8 cellular contexts compared by ENCODE assay signal in genomic region chr11:6612008-6612815, GRCh38. TPM values are rescaled to one million over a fixed set of nuclear protein-coding genes. Genes with fewer than 3 reads are reported as not detected.
DNase-seq lines count a peak whose midpoint lies in the region; ATAC-seq, FAIRE-seq and TF ChIP-seq lines count a peak whose summit lies in the region.

TSS of gene TAF10 (minus strand) at chr11:6612216. CDS start at chr11:6612189, 27 bp downstream.

- H3K9me3 ChIP-seq in HepG2 (ENCODE audit: low read length), result no peaks in the 10 kb centered on the region

- peaks cover 37% of the 10 kb centered on the region for H3K4me1 Mint-ChIP-seq in dendritic cell treated with granulocyte-macrophage colony-stimulating factor and Interleukin-4, amounts not matched to agents 40 ng/mL and 50 ng/mL, for 4 days (ENCODE audit: low read depth)

- intact Hi-C loops in dendritic cell treated with granulocyte-macrophage colony-stimulating factor and Interleukin-4, amounts not matched to agents 40 ng/mL and 50 ng/mL, for 4 days (cut with micrococcal nuclease), result loop anchor here (1.0 to 5.0 kb wide), 2 partner anchors 8 to 375 kb away; partner anchors contain the start of gene CNGA4
- intact Hi-C loops in HepG2 (cut with micrococcal nuclease; ENCODE audit: unreplicated experiment), result loop anchor here (1.0 to 5.0 kb wide), 2 partner anchors 71 to 130 kb away; partner anchors contain the start of genes ARFIP2, MRPL17 and TIMM10B

- no peak within 1 kb of the TSS for H2AFZ ChIP-seq in HepG2 (ENCODE audit: low read length)

- H3K79me2 ChIP-seq in HepG2 (ENCODE audit: insufficient read depth, low read length), result peaks cover 9% of the 10 kb centered on the region

- WGBS in HepG2 (ENCODE audit: low lambda C conversion rate), result 0% methylated on average over 8 of the region's 74 CpGs

- H3K4me1 ChIP-seq in HepG2 (ENCODE audit: insufficient read depth, low read length), result peaks cover 38% of the 10 kb centered on the region

- no peak for TF ChIP-seq CTCF in HepG2 (CRISPR knock-in tag; IDR thresholded peaks at IDR 0.05)

- POLR2A ChIA-PET in HepG2 (lab: Yijun Ruan, JAX), result interaction anchor here (0.6 to 3.1 kb wide), 10 partner anchors 8 to 222 kb away, joined by 3 to 24 read pairs (median 4); partner anchors contain the start of genes ARFIP2, ILK, MRPL17 and RRP8

- H3K9ac ChIP-seq in HepG2 (ENCODE audit: insufficient read depth, low read depth, low read length), result peak within 1 kb of the TSS; percentile 96

- TF ChIP-seq RAD21 in HepG2 (CRISPR knock-in tag; IDR thresholded peaks at IDR 0.05), result no peak

- H3K27ac Mint-ChIP-seq in dendritic cell treated with granulocyte-macrophage colony-stimulating factor and Interleukin-4, amounts not matched to agents 40 ng/mL and 50 ng/mL, for 4 days, result no peak within 1 kb of the TSS

- TF ChIP-seq EP300 in HepG2 (IDR thresholded peaks at IDR 0.05; ENCODE audit: low read depth in 2 of 2, low read length in 2 of 2) (no peak), HepG2 (CRISPR knock-in tag; IDR thresholded peaks at IDR 0.05; ENCODE audit: borderline replicate concordance) (no peak)

- BruUV-seq in HepG2 (replicated peaks; lab: Mats Ljungman, UMichigan), result TSS peak; percentile 96

- peak; percentile 85 to 99 for TF ChIP-seq POLR2A in HepG2 (IDR thresholded peaks at IDR 0.05; ENCODE audit: insufficient read depth in 1 of 2, low read depth in 2 of 2, low read length in 2 of 2)

- no peaks in the 10 kb centered on the region for H3K9me3 Mint-ChIP-seq in dendritic cell treated with granulocyte-macrophage colony-stimulating factor and Interleukin-4, amounts not matched to agents 40 ng/mL and 50 ng/mL, for 4 days

- DNase-seq in CD1c-positive myeloid dendritic cell (ENCODE audit: extremely low spot score) (peak; percentile 98), NCI-H774 (lab: John Stamatoyannopoulos, UW) (peak; percentile 96), HepG2 (ENCODE audit: low spot score) (peak; percentile 87)
- peak; percentile 92 for DNase-seq in activated CD4-positive, alpha-beta T cell treated with anti-CD3 and anti-CD28 coated beads, Interleukin-2, amount 50 U/mL, for 4 hours
- DNase-seq in stimulated activated CD4-positive, alpha-beta T cell treated with anti-CD3 and anti-CD28 coated beads, Interleukin-2, amount 100 ng/mL, for 48 hours, result peak; percentile 91 to 95

- H3K4me3 Mint-ChIP-seq in dendritic cell treated with granulocyte-macrophage colony-stimulating factor and Interleukin-4, amounts not matched to agents 40 ng/mL and 50 ng/mL, for 4 days, result peak within 1 kb of the TSS; percentile 85

- ATAC-seq in GM19397 (IDR thresholded peaks at IDR 0.05; ENCODE audit: unreplicated experiment), result peak; percentile 91
- ATAC-seq in HG03565 (IDR thresholded peaks at IDR 0.05; ENCODE audit: unreplicated experiment), result peak; percentile 72
- peak; percentile 92 for ATAC-seq in HepG2

- peaks cover 45% of the 10 kb centered on the region for H3K36me3 Mint-ChIP-seq in dendritic cell treated with granulocyte-macrophage colony-stimulating factor and Interleukin-4, amounts not matched to agents 40 ng/mL and 50 ng/mL, for 4 days (ENCODE audit: low read depth)

- peak within 1 kb of the TSS; percentile 81 to 93 (median 86) for H3K4me3 ChIP-seq in HepG2 (replicated peaks in 1 of 3; ENCODE audit: insufficient read depth in 1 of 3, low read depth in 2 of 3, low read length in 3 of 3)

- in situ Hi-C loops in HepG2 (cut with HindIII; ENCODE audit: extremely low pct_ligation_motif_present, low pct_unique_long_range_greater_than_20kb), result no loop called here

- peak within 1 kb of the TSS; percentile 93 for H3K27ac ChIP-seq in HepG2 (ENCODE audit: extremely low read length, insufficient read depth, low read length)

- H3K27me3 ChIP-seq in HepG2 (ENCODE audit: control insufficient read depth in 1 of 2, insufficient read depth in 2 of 2, low read length in 2 of 2), result no peaks in the 10 kb centered on the region

- peaks cover 24 to 52% of the 10 kb centered on the region in 2 experiments for H3K36me3 ChIP-seq in HepG2 (replicated peaks in 1 of 2; ENCODE audit: control insufficient read depth in 1 of 2, insufficient read depth in 2 of 2, low read length in 2 of 2)

- no peaks in the 10 kb centered on the region for H4K20me1 ChIP-seq in HepG2 (ENCODE audit: insufficient read depth, low read length)

- FAIRE-seq in HepG2 (lab: Jason Lieb, UNC), result peak; percentile 68

- CTCF ChIA-PET in HepG2 (lab: Yijun Ruan, JAX; ENCODE audit: low intra/inter-chr PET ratio, low total read pairs), result no interaction called here

- peak within 1 kb of the TSS; percentile 96 for H3K4me2 ChIP-seq in HepG2 (ENCODE audit: low read depth, low read length)

- H3K27me3 Mint-ChIP-seq in dendritic cell treated with granulocyte-macrophage colony-stimulating factor and Interleukin-4, amounts not matched to agents 40 ng/mL and 50 ng/mL, for 4 days, result no peaks in the 10 kb centered on the region

TF ChIP-seq in HepG2, 621 proteins besides CTCF, POLR2A, EP300 and RAD21 (continues in another document):
- no peak for TF ChIP-seq FOXP1 (IDR thresholded peaks at IDR 0.05)
- peak; percentile 5; the same call in 1 of the 2 replicates for TF ChIP-seq FOXP1 (CRISPR knock-in tag; IDR thresholded peaks at IDR 0.05)
- no peak for TF ChIP-seq SMARCE1 (IDR thresholded peaks at IDR 0.05; ENCODE audit: borderline replicate concordance)
- TF ChIP-seq MLLT10 (CRISPR knock-in tag; IDR thresholded peaks at IDR 0.05), result no peak
- peak in 1 of 2 experiments; percentile 59; a peak in 2 of 4 replicates for TF ChIP-seq HMGXB4 (CRISPR knock-in tag; IDR thresholded peaks at IDR 0.05; ENCODE audit: borderline replicate concordance in 1 of 2, low read depth in 1 of 2)
- no peak for TF ChIP-seq ZNF674 (CRISPR knock-in tag; IDR thresholded peaks at IDR 0.05; ENCODE audit: low read depth)
- TF ChIP-seq NFYB (CRISPR knock-in tag; IDR thresholded peaks at IDR 0.05), result no peak
- TF ChIP-seq BORCS8-MEF2B (CRISPR knock-in tag; IDR thresholded peaks at IDR 0.05), result no peak; the same call in 1 of the 2 replicates
- TF ChIP-seq TEAD2 (CRISPR knock-in tag; IDR thresholded peaks at IDR 0.05), result no peak
- TF ChIP-seq ZNF556 (CRISPR knock-in tag; IDR thresholded peaks at IDR 0.05; ENCODE audit: borderline replicate concordance), result no peak
- peak; percentile 72; the same call in 1 of the 2 replicates for TF ChIP-seq ZBTB34 (CRISPR knock-in tag; IDR thresholded peaks at IDR 0.05)
- no peak for TF ChIP-seq SNRNP70 (IDR thresholded peaks at IDR 0.05; ENCODE audit: low read depth, low read length)
- TF ChIP-seq GTF3A (CRISPR knock-in tag; conservative IDR thresholded peaks at IDR 0.05), result peak; percentile 86; the same call in 1 of the 2 replicates

RNA-seq across cellular contexts. Expression of gene TAF10, which starts in this region (rescaled TPM):
- total RNA-seq in HepG2 (2016; rRNA removed; fragmentation: Illumina TruSeq; extraction: Trizol), result 51.0 and 71.3 TPM in 2 replicates
- 280 and 312 TPM in 2 replicates for total RNA-seq in HepG2 (2016; cell fraction: cytosol; rRNA removed; fragmentation: Illumina TruSeq; extraction: Trizol; ENCODE audit: low read depth)
- 37.8 and 65.8 TPM in 2 replicates for total RNA-seq in HepG2 (2016; cell fraction: insoluble cytoplasmic fraction; rRNA removed; fragmentation: Illumina TruSeq; extraction: Trizol)
- total RNA-seq in HepG2 (2016; cell fraction: membrane; rRNA removed; fragmentation: Illumina TruSeq; extraction: Trizol), result 172 and 203 TPM in 2 replicates
- 23.9 and 34.5 TPM in 2 replicates for total RNA-seq in HepG2 (2016; cell fraction: nucleus; rRNA removed; fragmentation: Illumina TruSeq; extraction: Trizol)
- polyA plus RNA-seq in HepG2 (2011; rRNA removed), result 134 and 142 TPM in 2 replicates
- 64.4 and 94.2 TPM in 2 replicates for polyA plus RNA-seq in HepG2 (2011; cell fraction: cytosol; rRNA removed)
- 76.4 and 83.1 TPM in 2 replicates for polyA plus RNA-seq in HepG2 (2011; cell fraction: nucleus; rRNA removed)
- polyA plus RNA-seq in HepG2 (2012), result 79.6 and 103 TPM in 2 replicates
- 614 TPM in 2 replicates for polyA plus RNA-seq in HepG2 (2016; cell fraction: cytosol; fragmentation: Illumina TruSeq; extraction: Trizol; ENCODE audit: low read depth)
- 76.0 and 96.8 TPM in 2 replicates for polyA plus RNA-seq in HepG2 (2016; cell fraction: insoluble cytoplasmic fraction; fragmentation: Illumina TruSeq; extraction: Trizol; ENCODE audit: low read depth)
- polyA plus RNA-seq in HepG2 (2016; cell fraction: membrane; fragmentation: Illumina TruSeq; extraction: Trizol; ENCODE audit: low read depth), result 335 TPM in 2 replicates
- 91.8 and 94.6 TPM in 2 replicates for polyA plus RNA-seq in HepG2 (2016; cell fraction: nucleus; fragmentation: Illumina TruSeq; extraction: Trizol; ENCODE audit: insufficient read depth, low read depth)
- polyA minus RNA-seq in HepG2 (2011; rRNA and poly(A)+ RNA removed; ENCODE audit: low replicate concordance), result 60.8 and 157 TPM in 2 replicates
- polyA minus RNA-seq in HepG2 (2011; cell fraction: cytosol; rRNA and poly(A)+ RNA removed), result 21.5 and 21.7 TPM in 2 replicates
- polyA minus RNA-seq in HepG2 (2011; cell fraction: nucleus; rRNA and poly(A)+ RNA removed), result 13.3 and 17.4 TPM in 2 replicates

Comparison
In these comparisons a context has a peak if more than half of its experiments do, and no peak if none do; other contexts are left out.
1. Peak in every context shown above with its lines: DNase-seq, ATAC-seq, H3K4me3 ChIP-seq and H3K27ac ChIP-seq.